In the genomic region with DNA sequence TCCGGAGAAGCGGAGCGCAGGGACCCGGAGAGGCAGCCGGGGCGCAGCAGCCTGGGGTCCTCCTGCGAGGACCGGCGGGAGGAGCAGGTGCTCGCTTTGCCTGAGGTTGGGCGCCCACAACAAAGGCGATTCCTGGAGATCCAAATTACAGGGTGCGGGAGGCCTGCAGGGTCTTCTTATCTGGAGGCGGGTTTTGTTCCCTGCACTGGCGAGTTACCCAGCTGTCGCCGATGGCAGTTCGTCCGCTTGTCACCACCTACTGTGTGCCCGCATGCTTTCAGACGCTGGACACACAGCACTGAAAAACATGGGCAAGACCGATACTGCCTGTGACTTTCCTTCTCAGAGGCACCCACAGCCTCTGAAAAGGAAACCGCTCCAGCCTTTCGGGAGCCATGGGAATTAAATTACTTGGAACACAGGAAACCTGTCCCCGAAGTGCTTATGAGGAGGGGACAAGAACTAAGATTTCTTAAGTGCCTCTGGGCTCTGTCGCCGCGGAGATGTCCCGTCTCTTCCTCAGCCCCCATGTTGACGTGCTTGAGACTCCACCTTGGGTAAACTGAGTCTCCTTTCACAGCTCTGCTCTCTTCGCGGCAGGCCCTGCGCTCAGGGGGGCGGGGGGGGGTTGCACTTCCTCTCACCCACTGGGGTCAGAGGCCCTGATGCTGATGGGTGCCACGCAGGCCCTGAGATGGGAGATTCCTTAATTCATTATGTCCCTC, we compare ENCODE assay signal across 8 cellular contexts. TPM values are rescaled to one million over a fixed set of nuclear protein-coding genes. Genes with fewer than 3 reads are reported as not detected.
DNase-seq lines count a peak whose midpoint lies in the region; ATAC-seq and TF ChIP-seq lines count a peak whose summit lies in the region.

No MANE protein-coding gene starts in this region.

- H3K36me3 ChIP-seq in iPS DF 6.9 (ENCODE audit: control insufficient read depth, insufficient read depth, low read length) (0 out of 2 replicates have a peak, but pooled peaks cover 4% of the 10 kb centered on the region), smooth muscle cell (ENCODE audit: low read depth) (no peaks in the 10 kb centered on the region)

- peak overlapping the region; percentile 36 for H2AFZ ChIP-seq in smooth muscle cell (ENCODE audit: low read depth)

- H3K27ac ChIP-seq in iPS DF 6.9 (ENCODE audit: low read length) (no peak overlapping the region), smooth muscle cell (ENCODE audit: low read depth) (no peak overlapping the region)

- intact Hi-C loops in activated B cell treated with CpG ODN at 0.5 μM for 24 hours (cut with micrococcal nuclease) = loop anchor here (1.0 to 5.0 kb wide), 5 partner anchors 43 to 532 kb away; a partner anchor contains a TSS

- DNase-seq in NCI-H2171 treated with DMSO at 0.1 percent for 48 hours (lab: John Stamatoyannopoulos, UW) (peak; percentile 19), NCI-H2171 (lab: John Stamatoyannopoulos, UW) (no peak), activated B cell treated with CpG ODN at 0.5 μM for 24 hours (no peak), iPS DF 6.9 (ENCODE audit: low read depth, low spot score) (no peak), smooth muscle cell (lab: John Stamatoyannopoulos, UW; ENCODE audit: unreplicated experiment) (no peak), middle frontal gyrus (ENCODE audit: extremely low spot score, low spot score) (no peak)

- TF ChIP-seq CTCF in activated B cell treated with CpG ODN at 0.5 μM for 24 hours (IDR thresholded peaks at IDR 0.05) (no peak), smooth muscle cell (IDR thresholded peaks at IDR 0.05; ENCODE audit: borderline replicate concordance, insufficient read depth, poor library complexity, severe bottlenecking) (no peak)

- peaks cover 5% of the 10 kb centered on the region for H3K36me3 Mint-ChIP-seq in activated B cell treated with CpG ODN at 0.5 μM for 24 hours (ENCODE audit: low read depth)

- H3K27me3 ChIP-seq in iPS DF 6.9 (ENCODE audit: control insufficient read depth, insufficient read depth, low read length) (no peaks in the 10 kb centered on the region; the same call in 1 of the 2 replicates), smooth muscle cell (ENCODE audit: low read depth) (no peaks in the 10 kb centered on the region)

- peak overlapping the region; percentile 68 for H3K4me3 Mint-ChIP-seq in activated B cell treated with CpG ODN at 0.5 μM for 24 hours

- H3K4me1 Mint-ChIP-seq in activated B cell treated with CpG ODN at 0.5 μM for 24 hours = peaks cover 11% of the 10 kb centered on the region

- CTCF ChIA-PET in activated B cell treated with CpG ODN at 0.5 μM for 24 hours (lab: Charles Lee) = interaction anchor here (0.6 to 2.4 kb wide), 2 partner anchors 68 to 176 kb away, joined by 3 to 17 read pairs; a partner anchor contains a TSS

- H3K9me3 ChIP-seq in iPS DF 6.9 (ENCODE audit: control insufficient read depth, insufficient read depth, low read length) (no peaks in the 10 kb centered on the region; the same call in 1 of the 2 replicates), smooth muscle cell (replicated peaks; ENCODE audit: low read depth) (no peaks in the 10 kb centered on the region)

- peak overlapping the region; percentile 72; the same call in 1 of the 2 replicates for H3K4me3 ChIP-seq in iPS DF 6.9 (ENCODE audit: low read length)
- H3K4me3 ChIP-seq in smooth muscle cell = peak overlapping the region; percentile 89

- H3K9me3 Mint-ChIP-seq in activated B cell treated with CpG ODN at 0.5 μM for 24 hours = no peaks in the 10 kb centered on the region

- peaks cover 24% of the 10 kb centered on the region for H3K79me2 ChIP-seq in smooth muscle cell (ENCODE audit: low read depth)

- no peak overlapping the region for H3K27ac Mint-ChIP-seq in activated B cell treated with CpG ODN at 0.5 μM for 24 hours

- H3K4me1 ChIP-seq in iPS DF 6.9 (ENCODE audit: control insufficient read depth, insufficient read depth, low read length) = peaks cover 14% of the 10 kb centered on the region
- peaks cover 16% of the 10 kb centered on the region for H3K4me1 ChIP-seq in smooth muscle cell (ENCODE audit: low read depth)

- peak overlapping the region; percentile 43 for H3K9ac ChIP-seq in smooth muscle cell (ENCODE audit: low read depth)

- H3K4me2 ChIP-seq in smooth muscle cell = peak overlapping the region; percentile 91

- peaks cover 15% of the 10 kb centered on the region for H3F3A ChIP-seq in smooth muscle cell (ENCODE audit: low read depth)

- peaks cover 31% of the 10 kb centered on the region for H4K20me1 ChIP-seq in smooth muscle cell (ENCODE audit: low read depth)

- H3K27me3 Mint-ChIP-seq in activated B cell treated with CpG ODN at 0.5 μM for 24 hours = peaks cover 4% of the 10 kb centered on the region

- WGBS in iPS DF 6.9 (ENCODE audit: insufficient coverage, insufficient read length) = no CpG with 5 or more reads among the region's 35 CpGs
- WGBS in smooth muscle cell (ENCODE audit: low lambda C conversion rate) = 13% methylated on average over 34 of the region's 35 CpGs

- POLR2A ChIA-PET in activated B cell treated with CpG ODN at 0.5 μM for 24 hours (lab: Charles Lee) = interaction anchor here (0.7 to 3.8 kb wide), 2 partner anchors 68 to 1489 kb away, joined by 7 to 21 read pairs; a partner anchor contains a TSS

- ATAC-seq in activated B cell treated with CpG ODN at 0.5 μM for 24 hours (ENCODE audit: low read depth) = no peak
- ATAC-seq in GM21723 (IDR thresholded peaks at IDR 0.05; ENCODE audit: unreplicated experiment) = no peak
- ATAC-seq in GM19467 (IDR thresholded peaks at IDR 0.05; ENCODE audit: unreplicated experiment) = no peak

RNA-seq across cellular contexts. Expression of a gene that starts 1.3 kb away (rescaled TPM):
- total RNA-seq in activated B cell treated with CpG ODN at 0.5 μM for 24 hours = 11.2 and 12.5 TPM in 2 replicates
- 14.9 and 15.7 TPM in 2 replicates for total RNA-seq in smooth muscle cell
- 11.0 and 11.1 TPM in 2 replicates for polyA plus RNA-seq in smooth muscle cell

RNA-seq across cellular contexts. Expression of a gene that starts 43.4 kb away (rescaled TPM):
- total RNA-seq in activated B cell treated with CpG ODN at 0.5 μM for 24 hours (18.7 and 20.8 TPM in 2 replicates), smooth muscle cell (13.6 and 15.3 TPM in 2 replicates)
- 12.1 and 13.7 TPM in 2 replicates for polyA plus RNA-seq in smooth muscle cell
